23 cellular contexts compared by ENCODE assay signal in the genomic region with DNA sequence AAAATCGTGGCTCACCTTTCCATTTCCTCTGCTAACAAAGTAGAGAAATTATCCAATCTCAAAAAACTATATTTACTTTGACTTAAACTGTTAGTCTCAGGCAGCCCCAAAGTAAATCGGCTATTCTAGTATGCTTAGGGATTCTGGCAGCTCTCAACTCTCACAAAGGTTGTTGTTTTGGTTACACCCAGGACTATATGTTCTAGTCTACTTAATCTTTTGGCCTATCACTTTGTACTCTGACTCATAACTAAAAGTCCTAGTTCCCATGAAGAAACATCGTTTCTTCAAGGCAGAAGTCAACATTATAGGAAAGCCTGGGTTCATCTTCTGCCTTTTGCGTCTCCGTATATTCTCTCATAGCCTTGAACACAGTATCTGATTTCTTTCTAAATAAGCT. TPM values are rescaled to one million over a fixed set of nuclear protein-coding genes. Genes with fewer than 3 reads are reported as not detected.
A peak's percentile ranks its signal among the peaks of the same experiment; 100 is the strongest.
DNase-seq lines count a peak whose midpoint lies in the region; ATAC-seq and TF ChIP-seq lines count a peak whose summit lies in the region.
"Had no signal": no experiment of that assay in that cellular context is flagged by ENCODE, and none has a peak within 500 bp of the region (broad histone marks: within the 10 kb centered on the region; RNA-seq: fewer than 3 reads in every experiment).

No MANE protein-coding gene starts in this region.

- H3K4me1 ChIP-seq in breast epithelium = no peaks in the 10 kb centered on the region
- H3K4me1 ChIP-seq: HAP-1 had no signal

- intact Hi-C loops in MCF 10A (cut with micrococcal nuclease) (no loop called here), breast epithelium (cut with DNase I; ENCODE audit: low total_unique reads) (no loop called here)

- no TSS peak for BruUV-seq in MCF 10A (replicated peaks; lab: Mats Ljungman, UMichigan)

- H3K9me3 ChIP-seq in breast epithelium = peaks cover 0 to 10% of the 10 kb centered on the region in 2 donors
- no peaks in the 10 kb centered on the region for H3K9me3 ChIP-seq in T-helper 17 cell (ENCODE audit: control insufficient read depth, low read length, poor library complexity, severe bottlenecking)

- H3K27me3 ChIP-seq in breast epithelium = no peaks in the 10 kb centered on the region

- H3K27ac ChIP-seq in breast epithelium = no peak overlapping the region
- H3K27ac ChIP-seq: 22Rv1, C4-2B had no signal

- no peaks in the 10 kb centered on the region for H3K36me3 ChIP-seq in breast epithelium
- H3K36me3 ChIP-seq: HAP-1 had no signal

- peaks cover 24% of the 10 kb centered on the region for H3K9me3 Mint-ChIP-seq in MCF 10A (ENCODE audit: unreplicated experiment)

- TF ChIP-seq CTCF in MCF 10A (IDR thresholded peaks at IDR 0.05; ENCODE audit: unreplicated experiment) (no peak), breast epithelium (IDR thresholded peaks at IDR 0.05) (no peak), fibroblast of pulmonary artery (IDR thresholded peaks at IDR 0.05; ENCODE audit: low read length, missing control alignments) (no peak)

- H3K27me3 Mint-ChIP-seq in MCF 10A (ENCODE audit: insufficient read depth, unreplicated experiment) (no peaks in the 10 kb centered on the region), T-helper 17 cell (peaks cover 17% of the 10 kb centered on the region)

- H3K4me3 ChIP-seq in breast epithelium (no peak overlapping the region), fibroblast of pulmonary artery (replicated peaks; ENCODE audit: low read depth, low read length) (no peak overlapping the region), skeletal muscle cell (ENCODE audit: low read depth, low read length) (no peak overlapping the region)
- H3K4me3 ChIP-seq: GM23338, HAP-1 had no signal

- ATAC-seq in T-helper 17 cell = no peak
- ATAC-seq: GM23338, Panc1 had no signal

- H3K4me1 Mint-ChIP-seq in MCF 10A (ENCODE audit: insufficient read depth, unreplicated experiment) (peaks cover 10% of the 10 kb centered on the region), T-helper 17 cell (no peaks in the 10 kb centered on the region)
- H3K4me1 Mint-ChIP-seq: CD8-positive, alpha-beta memory T cell had no signal

- no peak for TF ChIP-seq POLR2A in breast epithelium (IDR thresholded peaks at IDR 0.05)

- H3K27ac Mint-ChIP-seq in MCF 10A (ENCODE audit: low read depth, unreplicated experiment) = peak overlapping the region; percentile 91
- H3K27ac Mint-ChIP-seq in T-helper 17 cell = no peak overlapping the region
- H3K27ac Mint-ChIP-seq: CD8-positive, alpha-beta memory T cell; GM23338 had no signal

- POLR2A ChIA-PET in MCF 10A (lab: Yijun Ruan, JAX) = interaction anchor here (0.6 to 1.2 kb wide), 4 partner anchors 64 to 1110 kb away, joined by 3 read pairs; no protein-coding TSS in a partner anchor

- CTCF ChIA-PET in MCF 10A (lab: Yijun Ruan, JAX) = no interaction called here

- DNase-seq in MCF 10A (ENCODE audit: unreplicated experiment) (no peak), breast epithelium (ENCODE audit: low spot score in 2 of 2) (no peak), fibroblast of pulmonary artery (ENCODE audit: low read depth) (peak; percentile 67), skeletal muscle cell (ENCODE audit: low read depth) (peak; percentile 54), Kasumi-1 (lab: John Stamatoyannopoulos, UW) (no peak), NCI-H226 (no peak), T-helper 17 cell (no peak)
- DNase-seq in central memory CD4-positive, alpha-beta T cell = no peak
- DNase-seq: AML-193; Calu3; CD8-positive, alpha-beta memory T cell; DMS153; NCI-H1092 treated with DMSO at 0.1 percent for 48 hours; NCI-H1436 treated with DMSO at 0.1 percent for 48 hours; NCI-H2029; NCI-H345; NCI-H524 treated with DMSO at 0.1 percent for 48 hours; NCI-H82 had no signal

- H3K36me3 Mint-ChIP-seq in MCF 10A (ENCODE audit: insufficient read depth, unreplicated experiment) (no peaks in the 10 kb centered on the region), T-helper 17 cell (ENCODE audit: low read depth) (no peaks in the 10 kb centered on the region)

- no peak overlapping the region for H3K4me3 Mint-ChIP-seq in MCF 10A (ENCODE audit: unreplicated experiment)
- no peak overlapping the region for H3K4me3 Mint-ChIP-seq in T-helper 17 cell
- H3K4me3 Mint-ChIP-seq: CD8-positive, alpha-beta memory T cell; GM23338 had no signal

RNA-seq across cellular contexts. Expression of a gene that starts 42.3 kb away (rescaled TPM):
- 0.93 and 1.1 TPM in 2 replicates for total RNA-seq in MCF 10A (2022)
- total RNA-seq in breast epithelium = 1 to 10 TPM; 1.3 to 1.9 (median 1.4) TPM
- total RNA-seq in T-helper 17 cell = 1 to 10 TPM in 1 of 2 donors, under 1 TPM in 1; 0.45 to 1.7 TPM

RNA-seq across cellular contexts. Expression of a gene that starts 56.7 kb away (rescaled TPM):
- total RNA-seq in MCF 10A (2022) (33.4 and 44.8 TPM in 2 replicates), breast epithelium (10 to 100 TPM; 40.6 to 62.3 (median 59.3) TPM), T-helper 17 cell (10 to 100 TPM; 34.0 to 45.3 TPM)

Comparison
In these comparisons a context has a peak if more than half of its experiments do, and no peak if none do; other contexts are left out.
1. DNase-seq: peak in fibroblast of pulmonary artery (single experiment) and skeletal muscle cell (single experiment); none in MCF 10A (single experiment), breast epithelium (0 of 2), Kasumi-1 (0 of 2), central memory CD4-positive, alpha-beta T cell (single experiment), NCI-H226 (single experiment) and T-helper 17 cell (0 of 3).